ENCODE assay signal across 8 cellular contexts in the genomic region with DNA sequence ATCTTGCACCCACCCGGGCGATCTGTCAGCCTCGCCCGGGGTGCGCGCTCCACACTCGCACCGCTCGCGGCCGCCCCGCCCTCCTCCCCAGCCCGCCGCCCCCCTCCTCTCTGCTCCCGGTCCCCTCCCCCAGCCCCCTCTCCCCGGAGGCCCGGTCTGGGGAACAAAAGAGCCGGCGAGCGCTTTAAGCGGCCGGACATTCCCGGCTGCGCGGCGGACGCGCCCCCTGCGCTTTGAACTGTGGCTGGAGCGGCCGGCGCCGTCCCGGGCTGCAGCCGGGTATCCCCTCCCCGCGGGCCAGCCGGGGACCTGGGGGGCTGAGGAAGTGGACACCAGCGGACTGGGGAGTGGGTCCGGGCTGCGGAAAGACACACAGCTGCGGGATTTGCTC. TPM values are rescaled to one million over a fixed set of nuclear protein-coding genes. Genes with fewer than 3 reads are reported as not detected.
DNase-seq lines count a peak whose midpoint lies in the region; ATAC-seq and TF ChIP-seq lines count a peak whose summit lies in the region.

Gene IGDCC3 (minus strand): TSS at position 27 of the 391 bp plus-strand sequence. CDS start 214 bp downstream, outside the sequence.

- H3K4me1 Mint-ChIP-seq in endodermal cell, result peaks cover 13% of the 10 kb centered on the region
- peaks cover 8 to 19% (median 16%) of the 10 kb centered on the region in 4 donors for H3K4me1 Mint-ChIP-seq in naive thymus-derived CD8-positive, alpha-beta T cell

- H3K27me3 Mint-ChIP-seq in endodermal cell (ENCODE audit: insufficient read depth), result peaks cover 33% of the 10 kb centered on the region
- H3K27me3 Mint-ChIP-seq in naive thymus-derived CD8-positive, alpha-beta T cell, result peaks cover 35 to 77% (median 57%) of the 10 kb centered on the region in 5 donors

- H3K27me3 ChIP-seq in BE2C (no peaks in the 10 kb centered on the region), MG63 (peaks cover 48% of the 10 kb centered on the region), endodermal cell (ENCODE audit: control insufficient read depth, insufficient read depth, low read length, poor library complexity, severe bottlenecking) (peaks cover 15% of the 10 kb centered on the region), foreskin keratinocyte (peaks cover 97% of the 10 kb centered on the region)

- peaks cover 16% of the 10 kb centered on the region for H3K36me3 ChIP-seq in BE2C
- no peaks in the 10 kb centered on the region for H3K36me3 ChIP-seq in MG63
- peaks cover 12% of the 10 kb centered on the region for H3K36me3 ChIP-seq in endodermal cell (ENCODE audit: control insufficient read depth, insufficient read depth, low read length)

- H3K9me3 ChIP-seq in BE2C, result no peaks in the 10 kb centered on the region
- H3K9me3 ChIP-seq in MG63, result no peaks in the 10 kb centered on the region
- H3K9me3 ChIP-seq in endodermal cell (ENCODE audit: control insufficient read depth, low read length), result no peaks in the 10 kb centered on the region

- H3K4me3 Mint-ChIP-seq in endodermal cell, result peak within 1 kb of the TSS; percentile 80
- peak within 1 kb of the TSS; percentile 70 to 86 (median 77) for H3K4me3 Mint-ChIP-seq in naive thymus-derived CD8-positive, alpha-beta T cell

- ATAC-seq in naive thymus-derived CD8-positive, alpha-beta T cell, result peak in 1 of 2 donors; percentile 25
- ATAC-seq in GM21526 (IDR thresholded peaks at IDR 0.05; ENCODE audit: low FRiP score, unreplicated experiment) (no peak), foreskin keratinocyte (no peak)

- H3K4me1 ChIP-seq in BE2C (peaks cover 16% of the 10 kb centered on the region), endodermal cell (ENCODE audit: control insufficient read depth, insufficient read depth, low read length) (peaks cover 5% of the 10 kb centered on the region), foreskin keratinocyte (no peaks in the 10 kb centered on the region)

- no peak for TF ChIP-seq CTCF in BE2C (IDR thresholded peaks at IDR 0.05; ENCODE audit: low read depth, low read length)
- no peak for TF ChIP-seq CTCF in endodermal cell (conservative IDR thresholded peaks at IDR 0.05)
- TF ChIP-seq CTCF in foreskin keratinocyte (conservative IDR thresholded peaks at IDR 0.05), result no peak

- 0% methylated on average over 6 to 38 of the region's 42 CpGs for WGBS in endodermal cell (ENCODE audit: insufficient coverage in 1 of 2, insufficient read length in 1 of 2), 2 experiments

- no peaks in the 10 kb centered on the region for H3K9me3 Mint-ChIP-seq in endodermal cell
- no peaks in the 10 kb centered on the region for H3K9me3 Mint-ChIP-seq in naive thymus-derived CD8-positive, alpha-beta T cell

- peak within 1 kb of the TSS; percentile 82 for H3K4me3 ChIP-seq in BE2C (ENCODE audit: low read depth, low read length)
- peak within 1 kb of the TSS; percentile 46 for H3K4me3 ChIP-seq in MG63
- peak within 1 kb of the TSS; percentile 85 for H3K4me3 ChIP-seq in endodermal cell (ENCODE audit: low read length)

- POLR2A ChIA-PET in naive thymus-derived CD8-positive, alpha-beta T cell (lab: Charles Lee), result no interaction called here

- H3K9ac ChIP-seq in endodermal cell (ENCODE audit: extremely low read depth, low read length, poor library complexity, severe bottlenecking), result peak within 1 kb of the TSS; percentile 64

- H3K27ac ChIP-seq in endodermal cell (ENCODE audit: low read depth, low read length) (peak within 1 kb of the TSS; percentile 98), foreskin keratinocyte (no peak within 1 kb of the TSS)

- H3K36me3 Mint-ChIP-seq in endodermal cell (ENCODE audit: low read depth), result peaks cover 12% of the 10 kb centered on the region
- H3K36me3 Mint-ChIP-seq in naive thymus-derived CD8-positive, alpha-beta T cell, result peaks cover 0 to 7% (median 0%) of the 10 kb centered on the region in 3 donors

- DNase-seq in BE2C (peak; percentile 78), MG63 (peak; percentile 19), endodermal cell (peak; percentile 91), NCI-H1092 (lab: John Stamatoyannopoulos, UW) (no peak), foreskin keratinocyte (no peak)
- no peak for DNase-seq in naive thymus-derived CD8-positive, alpha-beta T cell
- no peak for DNase-seq in stimulated activated CD4-positive, alpha-beta T cell treated with anti-CD3 and anti-CD28 coated beads, Interleukin-15, amount 100 ng/mL, for 24 hours

- H3K27ac Mint-ChIP-seq in endodermal cell, result peak within 1 kb of the TSS; percentile 84
- no peak within 1 kb of the TSS for H3K27ac Mint-ChIP-seq in naive thymus-derived CD8-positive, alpha-beta T cell

RNA-seq across cellular contexts. Expression of gene IGDCC3, which starts in this region (rescaled TPM):
- 92.6 TPM for polyA plus RNA-seq in BE2C (2012; ENCODE audit: insufficient read depth, insufficient read length, low read depth)
- total RNA-seq in MG63 (2014; rRNA removed; shearing (Covaris generic); ENCODE audit: low replicate concordance), result not detected in 2 replicates
- total RNA-seq in endodermal cell, result 10 to 100 TPM in 1 of 2 donors, 1 to 10 TPM in 1; 7.9 to 13.5 TPM
- 160 TPM for polyA plus RNA-seq in endodermal cell (2013, experiment 1 of 2)
- polyA plus RNA-seq in endodermal cell (2013, experiment 2 of 2), result 139 TPM
- not detected for total RNA-seq in naive thymus-derived CD8-positive, alpha-beta T cell
- polyA plus RNA-seq in naive thymus-derived CD8-positive, alpha-beta T cell, result not detected
- not detected in 2 replicates for total RNA-seq in foreskin keratinocyte
- not detected in 2 replicates for polyA plus RNA-seq in foreskin keratinocyte

Comparison
In these comparisons a context has a peak if more than half of its experiments do, and no peak if none do; other contexts are left out.
1. Peak in DNase-seq and H3K4me3 ChIP-seq in MG63; RNA of the gene not detected or under 1 TPM.
2. DNase-seq: peak in BE2C (single experiment) and endodermal cell (single experiment); none in naive thymus-derived CD8-positive, alpha-beta T cell (0 of 10), NCI-H1092 (single experiment), foreskin keratinocyte (0 of 2) and stimulated activated CD4-positive, alpha-beta T cell treated with anti-CD3 and anti-CD28 coated beads, Interleukin-15, amount 100 ng/mL, for 24 hours (single experiment).
3. Peak in every context shown above with its lines, with median percentiles within 50 percentile points of each other: H3K4me3 ChIP-seq.